Comparison of ENCODE assay signal across 18 cellular contexts in the genomic region with DNA sequence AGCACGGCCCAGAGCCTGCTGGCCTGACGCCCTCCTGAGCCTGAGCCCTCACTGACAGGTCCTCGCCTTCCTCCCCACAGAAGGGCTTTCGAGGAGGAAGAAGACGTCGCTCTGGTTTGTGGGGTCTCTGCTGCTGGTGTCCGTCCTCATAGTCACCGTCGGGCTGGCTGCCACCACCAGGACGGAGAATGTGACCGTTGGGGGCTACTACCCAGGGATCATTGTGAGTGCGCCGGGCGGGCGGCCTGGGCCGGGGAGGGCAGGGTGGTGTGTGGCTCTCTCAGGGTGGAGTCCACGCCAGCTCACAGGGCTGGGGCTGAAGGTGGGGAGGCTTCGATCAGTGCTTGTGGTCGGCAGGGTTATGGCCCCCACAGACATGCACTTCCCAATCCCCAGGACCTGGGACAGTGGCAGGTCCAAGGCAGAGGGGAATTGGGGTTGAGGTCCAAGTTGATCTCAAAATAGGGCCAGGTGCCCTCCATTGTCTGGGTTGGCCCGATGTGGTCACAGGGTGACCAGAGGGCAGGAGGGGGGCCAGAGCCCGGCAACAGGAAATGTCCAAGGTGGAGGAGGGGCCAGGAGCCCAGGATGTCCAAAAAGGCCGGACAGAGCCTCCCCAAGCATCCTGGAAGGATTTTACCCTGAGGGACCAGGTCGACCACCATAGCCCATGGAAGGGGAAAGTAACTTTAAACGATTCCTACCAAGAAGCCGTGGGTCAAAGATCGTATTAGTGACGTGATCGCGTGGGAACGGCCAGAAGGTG. TPM values are rescaled to one million over a fixed set of nuclear protein-coding genes. Genes with fewer than 3 reads are reported as not detected.
DNase-seq lines count a peak whose midpoint lies in the region; ATAC-seq, FAIRE-seq and TF ChIP-seq lines count a peak whose summit lies in the region.
"Had no signal": no experiment of that assay in that cellular context is flagged by ENCODE, and none has a peak within 500 bp of the region (broad histone marks: within the 10 kb centered on the region; RNA-seq: fewer than 3 reads in every experiment).

No MANE protein-coding gene starts in this region.

- peak; percentile 23 for FAIRE-seq in urothelium cell line (lab: Jason Lieb, UNC)
- FAIRE-seq: GM12878, H1, RCC 7860 had no signal

- POLR2A ChIA-PET in activated CD4-positive, alpha-beta memory T cell treated with anti-CD3 and anti-CD28 coated beads for 36 hours (lab: Charles Lee) = no interaction called here
- POLR2A ChIA-PET in activated CD4-positive, alpha-beta memory T cell treated with anti-CD3 and anti-CD28 coated beads, Interleukin-2, amount 10 ng/mL, durations not matched to agents 7 days and 5 days (lab: Charles Lee) = no interaction called here

- TF ChIP-seq RAD21 in Ishikawa (IDR thresholded peaks at IDR 0.05; ENCODE audit: low read depth) = no peak

- ATAC-seq in GM18907 (IDR thresholded peaks at IDR 0.05; ENCODE audit: unreplicated experiment) = no peak
- no peak for ATAC-seq in activated CD8-positive, alpha-beta memory T cell treated with anti-CD3 and anti-CD28 coated beads, Interleukin-2, amount 10 ng/mL, durations not matched to agents 7 days and 5 days
- ATAC-seq: GM12878 had no signal

- no peaks in the 10 kb centered on the region for H3K4me1 Mint-ChIP-seq in activated CD4-positive, alpha-beta memory T cell treated with anti-CD3 and anti-CD28 coated beads for 36 hours (ENCODE audit: low read depth)
- H3K4me1 Mint-ChIP-seq in activated CD4-positive, alpha-beta memory T cell treated with anti-CD3 and anti-CD28 coated beads, Interleukin-2, amount 10 ng/mL, durations not matched to agents 7 days and 5 days = no peaks in the 10 kb centered on the region
- no peaks in the 10 kb centered on the region for H3K4me1 Mint-ChIP-seq in activated CD8-positive, alpha-beta memory T cell treated with anti-CD3 and anti-CD28 coated beads, Interleukin-2, amount 10 ng/mL, durations not matched to agents 7 days and 5 days
- H3K4me1 Mint-ChIP-seq: CD4-positive, CD25-positive, alpha-beta regulatory T cell had no signal

- H3K27ac Mint-ChIP-seq in activated CD4-positive, alpha-beta memory T cell treated with anti-CD3 and anti-CD28 coated beads for 36 hours = no peak overlapping the region
- H3K27ac Mint-ChIP-seq in activated CD4-positive, alpha-beta memory T cell treated with anti-CD3 and anti-CD28 coated beads, Interleukin-2, amount 10 ng/mL, durations not matched to agents 7 days and 5 days = no peak overlapping the region
- no peak overlapping the region for H3K27ac Mint-ChIP-seq in activated CD8-positive, alpha-beta memory T cell treated with anti-CD3 and anti-CD28 coated beads, Interleukin-2, amount 10 ng/mL, durations not matched to agents 7 days and 5 days
- H3K27ac Mint-ChIP-seq: CD4-positive, CD25-positive, alpha-beta regulatory T cell had no signal

- no peak overlapping the region for H3K4ac ChIP-seq in neuronal stem cell (ENCODE audit: low read length)

- H2BK15ac ChIP-seq in neuronal stem cell (ENCODE audit: low read length) = no peak overlapping the region

- no peak overlapping the region for H2AFZ ChIP-seq in neuronal stem cell (ENCODE audit: low read length)

- no peak overlapping the region for H3K4me3 Mint-ChIP-seq in activated CD4-positive, alpha-beta memory T cell treated with anti-CD3 and anti-CD28 coated beads for 36 hours
- no peak overlapping the region for H3K4me3 Mint-ChIP-seq in activated CD4-positive, alpha-beta memory T cell treated with anti-CD3 and anti-CD28 coated beads, Interleukin-2, amount 10 ng/mL, durations not matched to agents 7 days and 5 days
- H3K4me3 Mint-ChIP-seq in activated CD8-positive, alpha-beta memory T cell treated with anti-CD3 and anti-CD28 coated beads, Interleukin-2, amount 10 ng/mL, durations not matched to agents 7 days and 5 days = no peak overlapping the region
- H3K4me3 Mint-ChIP-seq: CD4-positive, CD25-positive, alpha-beta regulatory T cell had no signal

- intact Hi-C loops in activated CD4-positive, alpha-beta memory T cell treated with anti-CD3 and anti-CD28 coated beads for 36 hours (cut with micrococcal nuclease) = no loop called here

- no peak overlapping the region for H3K23ac ChIP-seq in neuronal stem cell (ENCODE audit: low read depth, low read length, poor library complexity)

- H3K79me1 ChIP-seq in neuronal stem cell (ENCODE audit: low read depth, low read length) = peaks cover 2% of the 10 kb centered on the region

- H3K36me3 ChIP-seq in neuronal stem cell (replicated peaks in 1 of 2; ENCODE audit: control insufficient read depth in 2 of 2, insufficient read depth in 2 of 2, low read length in 2 of 2) = no peaks in the 10 kb centered on the region

- H3K14ac ChIP-seq in neuronal stem cell (ENCODE audit: low read length) = no peak overlapping the region

- no peak overlapping the region for H3K4me2 ChIP-seq in neuronal stem cell (ENCODE audit: insufficient read depth, low read length, poor library complexity, severe bottlenecking)

- no peak overlapping the region for H4K8ac ChIP-seq in neuronal stem cell (ENCODE audit: low read depth, low read length)

- no peaks in the 10 kb centered on the region for H3K9me3 Mint-ChIP-seq in activated CD4-positive, alpha-beta memory T cell treated with anti-CD3 and anti-CD28 coated beads for 36 hours
- peaks cover 3% of the 10 kb centered on the region for H3K9me3 Mint-ChIP-seq in activated CD4-positive, alpha-beta memory T cell treated with anti-CD3 and anti-CD28 coated beads, Interleukin-2, amount 10 ng/mL, durations not matched to agents 7 days and 5 days
- H3K9me3 Mint-ChIP-seq in activated CD8-positive, alpha-beta memory T cell treated with anti-CD3 and anti-CD28 coated beads, Interleukin-2, amount 10 ng/mL, durations not matched to agents 7 days and 5 days (ENCODE audit: low read depth) = no peaks in the 10 kb centered on the region

- no peak overlapping the region for H3K4me3 ChIP-seq in neuronal stem cell (ENCODE audit: low read length in 2 of 2)
- H3K4me3 ChIP-seq: GM12878 had no signal

- DNase-seq in activated CD4-positive, alpha-beta memory T cell treated with anti-CD3 and anti-CD28 coated beads for 36 hours = peak; percentile 6
- DNase-seq in activated CD4-positive, alpha-beta memory T cell treated with anti-CD3 and anti-CD28 coated beads, Interleukin-2, amount 10 ng/mL, durations not matched to agents 7 days and 5 days = no peak
- no peak for DNase-seq in neuronal stem cell (ENCODE audit: low spot score)
- no peak for DNase-seq in urothelium cell line (ENCODE audit: low spot score)
- DNase-seq in Ammon's horn (ENCODE audit: low spot score) = no peak
- DNase-seq in activated CD8-positive, alpha-beta memory T cell treated with anti-CD3 and anti-CD28 coated beads, Interleukin-2, amount 10 ng/mL, durations not matched to agents 7 days and 5 days = no peak
- DNase-seq: AML-193; Caco-2; CD4-positive, CD25-positive, alpha-beta regulatory T cell; KG1; NCI-H1694 treated with DMSO at 0.1 percent for 48 hours; Right ventricle myocardium superior had no signal

- H3K27ac ChIP-seq in neuronal stem cell (replicated peaks; ENCODE audit: low read length) = no peak overlapping the region
- H3K27ac ChIP-seq: 22Rv1 had no signal

- CTCF ChIA-PET in activated CD4-positive, alpha-beta memory T cell treated with anti-CD3 and anti-CD28 coated beads for 36 hours (lab: Charles Lee) = no interaction called here
- CTCF ChIA-PET in activated CD4-positive, alpha-beta memory T cell treated with anti-CD3 and anti-CD28 coated beads, Interleukin-2, amount 10 ng/mL, durations not matched to agents 7 days and 5 days (lab: Charles Lee) = no interaction called here
- CTCF ChIA-PET in activated CD8-positive, alpha-beta memory T cell treated with anti-CD3 and anti-CD28 coated beads, Interleukin-2, amount 10 ng/mL, durations not matched to agents 7 days and 5 days (lab: Charles Lee) = no interaction called here

- TF ChIP-seq EP300 in Ishikawa (IDR thresholded peaks at IDR 0.05; ENCODE audit: borderline replicate concordance) = no peak

- peaks cover 0 to 26% (median 1%) of the 10 kb centered on the region in 3 experiments for H3K27me3 ChIP-seq in neuronal stem cell (ENCODE audit: control insufficient read depth in 3 of 3, insufficient read depth in 3 of 3, low read depth in 1 of 3, low read length in 3 of 3)

- H2BK120ac ChIP-seq in neuronal stem cell (ENCODE audit: low read depth, low read length) = no peak overlapping the region

- no CpG with 5 or more reads among the region's 30 CpGs for WGBS in neuronal stem cell (ENCODE audit: extremely low coverage in 2 of 2, insufficient read length in 2 of 2, insufficient replicate concordance in 1 of 2), 2 donors

- peak overlapping the region; percentile 48 for H2AK5ac ChIP-seq in neuronal stem cell (ENCODE audit: low read depth, low read length)

- peaks cover 0 to under 1% of the 10 kb centered on the region in 2 donors for H3K9me3 ChIP-seq in neuronal stem cell (replicated peaks in 1 of 2; ENCODE audit: control insufficient read depth in 2 of 2, insufficient read depth in 1 of 2, low read depth in 1 of 2, low read length in 2 of 2)
- H3K9me3 ChIP-seq: Caco-2 had no signal

- H3K9ac ChIP-seq in neuronal stem cell (ENCODE audit: low read depth, low read length, poor library complexity) = no peak overlapping the region

- H3K27me3 Mint-ChIP-seq in activated CD4-positive, alpha-beta memory T cell treated with anti-CD3 and anti-CD28 coated beads for 36 hours = peaks cover 22% of the 10 kb centered on the region
- H3K27me3 Mint-ChIP-seq in activated CD4-positive, alpha-beta memory T cell treated with anti-CD3 and anti-CD28 coated beads, Interleukin-2, amount 10 ng/mL, durations not matched to agents 7 days and 5 days = peaks cover 24% of the 10 kb centered on the region
- H3K27me3 Mint-ChIP-seq in activated CD8-positive, alpha-beta memory T cell treated with anti-CD3 and anti-CD28 coated beads, Interleukin-2, amount 10 ng/mL, durations not matched to agents 7 days and 5 days = peaks cover 25% of the 10 kb centered on the region

- peak overlapping the region; percentile 17 for H2BK5ac ChIP-seq in neuronal stem cell (ENCODE audit: low read length)

- no peak overlapping the region for H4K91ac ChIP-seq in neuronal stem cell (ENCODE audit: low read depth, low read length, poor library complexity)

- H3K4me1 ChIP-seq in neuronal stem cell (ENCODE audit: control insufficient read depth in 2 of 2, insufficient read depth in 1 of 2, low read depth in 1 of 2, low read length in 2 of 2) = no peaks in the 10 kb centered on the region
- H3K4me1 ChIP-seq: Caco-2 had no signal

- peak overlapping the region; percentile 2 for H2BK12ac ChIP-seq in neuronal stem cell (ENCODE audit: low read length)

- peak overlapping the region; percentile 67 for H3K18ac ChIP-seq in neuronal stem cell (ENCODE audit: low read length)

- H3K36me3 Mint-ChIP-seq in activated CD4-positive, alpha-beta memory T cell treated with anti-CD3 and anti-CD28 coated beads for 36 hours = no peaks in the 10 kb centered on the region
- no peaks in the 10 kb centered on the region for H3K36me3 Mint-ChIP-seq in activated CD4-positive, alpha-beta memory T cell treated with anti-CD3 and anti-CD28 coated beads, Interleukin-2, amount 10 ng/mL, durations not matched to agents 7 days and 5 days (ENCODE audit: low read depth)
- no peaks in the 10 kb centered on the region for H3K36me3 Mint-ChIP-seq in activated CD8-positive, alpha-beta memory T cell treated with anti-CD3 and anti-CD28 coated beads, Interleukin-2, amount 10 ng/mL, durations not matched to agents 7 days and 5 days
- H3K36me3 Mint-ChIP-seq: CD4-positive, CD25-positive, alpha-beta regulatory T cell had no signal

RNA-seq across cellular contexts. Expression of a gene that starts 7.2 kb away (rescaled TPM):
- total RNA-seq in activated CD4-positive, alpha-beta memory T cell treated with anti-CD3 and anti-CD28 coated beads for 36 hours = under 1 TPM; 0.61 to 0.88 TPM
- under 1 TPM; 0.63 to 0.91 TPM for total RNA-seq in activated CD4-positive, alpha-beta memory T cell treated with anti-CD3 and anti-CD28 coated beads, Interleukin-2, amount 10 ng/mL, durations not matched to agents 7 days and 5 days
- polyA plus RNA-seq in neuronal stem cell (2013, experiment 1 of 2) = 2.5 TPM
- 2.2 TPM for polyA plus RNA-seq in neuronal stem cell (2013, experiment 2 of 2)
- total RNA-seq in activated CD8-positive, alpha-beta memory T cell treated with anti-CD3 and anti-CD28 coated beads, Interleukin-2, amount 10 ng/mL, durations not matched to agents 7 days and 5 days = 1 to 10 TPM in 1 of 2 experiments, under 1 TPM in 1; 0.87 to 1.3 TPM
